ENCODE assay signal across 25 cellular contexts in genomic region chr6:109717971-109718370, GRCh38.
"Had no signal": no experiment of that assay in that cellular context is flagged by ENCODE, and none has a peak within 500 bp of the region (broad histone marks: within the 10 kb centered on the region; RNA-seq: fewer than 3 reads in every experiment).

No MANE protein-coding gene starts in this region.

- H3K27me3 ChIP-seq: gastroesophageal sphincter, hepatocyte, ovary, uterus had no signal

- H2AFZ ChIP-seq: hepatocyte had no signal

- H3K4me1 ChIP-seq: uterus had no signal

- H3K4me3 ChIP-seq: gastroesophageal sphincter, hepatocyte, ovary, uterus had no signal

- H3K4me2 ChIP-seq: hepatocyte had no signal

- H3K9me3 ChIP-seq: gastroesophageal sphincter, ovary, uterus had no signal

- H3K27ac ChIP-seq: gastroesophageal sphincter, hepatocyte, ovary, uterus had no signal

- H3K79me2 ChIP-seq: hepatocyte had no signal

- ATAC-seq: activated CD8-positive, alpha-beta T cell treated with anti-CD3 and anti-CD28 coated beads for 36 hours; activated naive CD8-positive, alpha-beta T cell treated with anti-CD3 and anti-CD28 coated beads, Interleukin-2, amount 50 U/mL, for 24 hours; effector memory CD8-positive, alpha-beta T cell; gastroesophageal sphincter; sciatic nerve; stimulated activated effector memory CD8-positive, alpha-beta T cell treated with anti-CD3 and anti-CD28 coated beads, Interleukin-12 subunit alpha, Interleukin-12 subunit beta, amount 100 ng/mL, for 72 hours; stimulated activated naive CD8-positive, alpha-beta T cell treated with anti-CD3 and anti-CD28 coated beads, Interleukin-15, amount 100 ng/mL, for 72 hours; WTC11 had no signal

- DNase-seq: activated CD4-positive, alpha-beta T cell treated with anti-CD3 and anti-CD28 coated beads, Interleukin-2, amount 50 U/mL, for 1 hour; activated CD8-positive, alpha-beta T cell treated with anti-CD3 and anti-CD28 coated beads for 36 hours; activated naive CD8-positive, alpha-beta T cell treated with anti-CD3 and anti-CD28 coated beads, Interleukin-2, amount 50 U/mL, for 24 hours; activated T-cell treated with anti-CD3 and anti-CD28 coated beads, Interleukin-2, amount 50 U/mL, for 48 hours; amygdala; caudate nucleus; cortex of kidney; effector memory CD8-positive, alpha-beta T cell; erythroblast; islet precursor cell; mammary epithelial cell; naive B cell; nephron progenitor cell; ovary; retina; small intestine; stimulated activated CD4-positive, alpha-beta T cell treated with anti-CD3 and anti-CD28 coated beads, Interleukin-4, amount 100 ng/mL, for 24 hours; stimulated activated naive CD8-positive, alpha-beta T cell treated with anti-CD3 and anti-CD28 coated beads, Interleukin-15, amount 100 ng/mL, for 72 hours; substantia nigra; uterus had no signal

- H3K36me3 ChIP-seq: ovary, uterus had no signal
